Comparison of ENCODE assay signal across 2 cellular contexts in the genomic region with DNA sequence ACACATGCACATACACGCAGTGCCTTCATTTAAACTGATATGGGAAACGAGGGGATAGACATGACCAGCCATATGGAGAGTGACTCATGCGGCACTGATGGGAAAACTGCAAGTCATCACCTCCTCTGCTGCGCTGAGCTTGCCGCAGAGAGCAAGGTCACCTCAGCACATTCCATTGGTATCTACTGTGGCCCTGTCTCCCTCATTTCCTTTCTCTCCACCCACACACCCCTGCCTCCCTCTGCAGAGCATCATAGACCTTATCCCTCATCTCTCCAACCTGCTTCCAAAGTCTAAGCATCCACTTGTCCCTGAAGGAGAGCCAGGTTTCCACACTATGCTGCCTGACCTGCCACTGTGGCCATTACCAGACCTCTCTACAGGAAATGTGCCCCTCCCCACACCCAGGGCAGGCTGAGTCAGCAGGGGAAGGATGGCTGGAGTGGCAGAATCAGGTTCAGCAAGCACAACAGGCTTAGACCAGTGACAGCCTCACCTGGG.
TF ChIP-seq lines count a peak whose summit lies in the region.

No MANE protein-coding gene starts in this region.

TF ChIP-seq in endothelial cell of umbilical vein, 7 proteins besides CTCF, POLR2A, EP300 and RAD21:
- TF ChIP-seq FOS (IDR thresholded peaks at IDR 0.05; ENCODE audit: borderline replicate concordance, insufficient read depth, low read length) (peak; percentile 44), GATA2 (IDR thresholded peaks at IDR 0.05; ENCODE audit: insufficient read depth, insufficient read length, low read depth, low read length) (peak; percentile 43), JUN (IDR thresholded peaks at IDR 0.05; ENCODE audit: borderline replicate concordance, insufficient read depth, insufficient read length, low read depth) (peak; percentile 46), POLR2AphosphoS5 (IDR thresholded peaks at IDR 0.05; ENCODE audit: insufficient read depth, low read depth, low read length) (no peak), MYC (IDR thresholded peaks at IDR 0.05; ENCODE audit: low read depth, low read length) (no peak), EZH2 (IDR thresholded peaks at IDR 0.05; ENCODE audit: borderline replicate concordance, low read depth, low read length, severe bottlenecking) (no peak)
- TF ChIP-seq, protein P1, sequence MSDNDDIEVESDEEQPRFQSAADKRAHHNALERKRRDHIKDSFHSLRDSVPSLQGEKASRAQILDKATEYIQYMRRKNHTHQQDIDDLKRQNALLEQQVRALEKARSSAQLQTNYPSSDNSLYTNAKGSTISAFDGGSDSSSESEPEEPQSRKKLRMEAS (IDR thresholded peaks at IDR 0.05; ENCODE audit: insufficient read depth, insufficient read length), result no peak
TF ChIP-seq in endothelial cell of umbilical vein: peak in this region for 3.

TF ChIP-seq in GM12891, 5 proteins besides CTCF, POLR2A, EP300 and RAD21:
- TF ChIP-seq POLR2AphosphoS5 (IDR thresholded peaks at IDR 0.05; ENCODE audit: low read depth, low read length) (no peak), POU2F2 (IDR thresholded peaks at IDR 0.05; ENCODE audit: low read depth, low read length) (no peak), TAF1 (IDR thresholded peaks at IDR 0.05; ENCODE audit: low read depth, low read length) (no peak), PAX5 (IDR thresholded peaks at IDR 0.05; ENCODE audit: insufficient read depth, low read length, severe bottlenecking) (no peak), SPI1 (IDR thresholded peaks at IDR 0.05; ENCODE audit: low read depth, low read length) (no peak)
